ENCODE assay signal across 8 cellular contexts in genomic region chr5:71454913-71455312, GRCh38. TPM values are rescaled to one million over a fixed set of nuclear protein-coding genes. Genes with fewer than 3 reads are reported as not detected.
DNase-seq lines count a peak whose midpoint lies in the region; ATAC-seq and TF ChIP-seq lines count a peak whose summit lies in the region.

No MANE protein-coding gene starts in this region.

- H4K91ac ChIP-seq in H9 (ENCODE audit: insufficient read length, low read depth, low read length), result no peak overlapping the region

- H3K18ac ChIP-seq in H9 (ENCODE audit: insufficient read length, low read depth, low read length), result peak overlapping the region; percentile 81

- peaks cover 12 to 16% (median 16%) of the 10 kb centered on the region in 3 experiments; a peak in 6 of 7 replicates for H3K36me3 Mint-ChIP-seq in H9 (ENCODE audit: insufficient read depth in 1 of 3, low read depth in 3 of 3)
- peaks cover 22% of the 10 kb centered on the region for H3K36me3 Mint-ChIP-seq in activated B cell treated with CpG ODN at 0.5 μM for 24 hours (ENCODE audit: low read depth)

- no peak overlapping the region for H2AFZ ChIP-seq in H9 (ENCODE audit: low read length)

- no peak overlapping the region for H3K23ac ChIP-seq in H9 (ENCODE audit: insufficient read length, low read depth, low read length)

- H3K4me3 ChIP-seq in right cardiac atrium (ENCODE audit: low read length) (peak overlapping the region; percentile 83), spleen (peak overlapping the region; percentile 92 to 99 (median 96))

- H3K4me2 ChIP-seq in H9 (ENCODE audit: insufficient read depth, insufficient read length, low read length), result peak overlapping the region; percentile 58

- TF ChIP-seq CTCF in H9 (conservative IDR thresholded peaks at IDR 0.05), result no peak
- TF ChIP-seq CTCF in activated B cell treated with CpG ODN at 0.5 μM for 24 hours (IDR thresholded peaks at IDR 0.05), result no peak
- TF ChIP-seq CTCF in spleen (IDR thresholded peaks at IDR 0.05 in 8 of 11, conservative IDR thresholded peaks at IDR 0.05 in 3 of 11), result no peak

- H3K27ac ChIP-seq in H9 (ENCODE audit: insufficient read length, low read depth, low read length) (no peak overlapping the region), right cardiac atrium (ENCODE audit: low read length) (no peak overlapping the region), spleen (peak overlapping the region in 6 of 8 donors; percentile 88 to 96 (median 95))

- H3K4me3 Mint-ChIP-seq in H9 (peak overlapping the region; percentile 98 to 100), activated B cell treated with CpG ODN at 0.5 μM for 24 hours (peak overlapping the region; percentile 97)

- DNase-seq in H9 (no peak), activated B cell treated with CpG ODN at 0.5 μM for 24 hours (no peak), right cardiac atrium (peak in 2 of 3 donors; percentile 16 to 54), spleen (peak; percentile 82), COLO829 (ENCODE audit: low spot score) (no peak), SIG-M5 (lab: John Stamatoyannopoulos, UW) (no peak), Ammon's horn (ENCODE audit: low spot score) (no peak)

- H3K27me3 ChIP-seq in H9 (ENCODE audit: insufficient read depth, low read length) (no peaks in the 10 kb centered on the region), right cardiac atrium (ENCODE audit: control insufficient read depth, insufficient read depth) (no peaks in the 10 kb centered on the region), spleen (replicated peaks in 1 of 7) (peaks cover 0 to 27% (median 4%) of the 10 kb centered on the region in 7 donors)

- H4K5ac ChIP-seq in H9 (ENCODE audit: insufficient read length, low read depth, low read length), result no peak overlapping the region

- H3K4me1 Mint-ChIP-seq in H9 (peaks cover 11 to 12% of the 10 kb centered on the region in 2 experiments), activated B cell treated with CpG ODN at 0.5 μM for 24 hours (peaks cover 23% of the 10 kb centered on the region)

- CTCF ChIA-PET in activated B cell treated with CpG ODN at 0.5 μM for 24 hours (lab: Charles Lee), result no interaction called here

- POLR2A ChIA-PET in activated B cell treated with CpG ODN at 0.5 μM for 24 hours (lab: Charles Lee), result interaction anchor here (1.4 kb wide), 1 partner anchor 132 kb away, joined by 11 read pairs; the partner anchor contains the start of gene MCCC2

- no peaks in the 10 kb centered on the region for H3K23me2 ChIP-seq in H9 (ENCODE audit: insufficient read length, low read depth, low read length, poor library complexity, severe bottlenecking)

- peak overlapping the region; percentile 50; the same call in 1 of the 2 replicates for H3K14ac ChIP-seq in H9 (ENCODE audit: insufficient read depth, low read length)

- peaks cover 0 to 16% (median 13%) of the 10 kb centered on the region in 6 donors for H3K36me3 ChIP-seq in spleen

- no peak overlapping the region for H2BK120ac ChIP-seq in H9 (ENCODE audit: low read depth, low read length, poor library complexity, severe bottlenecking)

- no peak overlapping the region for H2BK5ac ChIP-seq in H9 (ENCODE audit: insufficient read length, low read length)

- H3K27ac Mint-ChIP-seq in H9, result peak overlapping the region; percentile 96 to 99 (median 98)
- H3K27ac Mint-ChIP-seq in activated B cell treated with CpG ODN at 0.5 μM for 24 hours, result peak overlapping the region; percentile 97

- H2BK15ac ChIP-seq in H9 (ENCODE audit: low read depth, low read length), result no peak overlapping the region

- H3K9me3 ChIP-seq in H9 (ENCODE audit: control insufficient read depth, low read depth, low read length) (no peaks in the 10 kb centered on the region), right cardiac atrium (ENCODE audit: control insufficient read depth, low read length) (no peaks in the 10 kb centered on the region), spleen (no peaks in the 10 kb centered on the region)

- H3K4me1 ChIP-seq in H9 (ENCODE audit: insufficient read depth, low read length) (no peaks in the 10 kb centered on the region), right cardiac atrium (ENCODE audit: control insufficient read depth, insufficient read depth, low read length) (peaks cover 2% of the 10 kb centered on the region), spleen (peaks cover 13 to 37% (median 24%) of the 10 kb centered on the region in 6 donors)

- peaks cover 10% of the 10 kb centered on the region; the same call in 1 of the 2 replicates for H3K79me2 ChIP-seq in H9 (ENCODE audit: insufficient read depth, low read length)

- H4K8ac ChIP-seq in H9 (replicated peaks; ENCODE audit: insufficient read length, low read depth, low read length), result no peak overlapping the region

- no peak overlapping the region for H3K56ac ChIP-seq in H9 (ENCODE audit: insufficient read length, low read depth, low read length)

- no peak overlapping the region for H3T11ph ChIP-seq in H9 (ENCODE audit: low read length)

- H3K27me3 Mint-ChIP-seq in H9 (ENCODE audit: low read depth) (peaks cover 2% of the 10 kb centered on the region; the same call in 1 of the 2 replicates), activated B cell treated with CpG ODN at 0.5 μM for 24 hours (peaks cover 11% of the 10 kb centered on the region)

- H3K4ac ChIP-seq in H9 (ENCODE audit: low read depth, low read length), result no peak overlapping the region

- H2AK5ac ChIP-seq in H9 (ENCODE audit: insufficient read length, low read length), result no peak overlapping the region

- TF ChIP-seq POLR2A in spleen (IDR thresholded peaks at IDR 0.05), result no peak

- no peaks in the 10 kb centered on the region for H4K20me1 ChIP-seq in H9 (ENCODE audit: control insufficient read depth, insufficient read depth, insufficient read length)

- H2BK12ac ChIP-seq in H9 (ENCODE audit: insufficient read length, low read depth, low read length), result no peak overlapping the region

- no peak overlapping the region for H2BK20ac ChIP-seq in H9 (ENCODE audit: low read depth, low read length, poor library complexity, severe bottlenecking)

- no CpG with 5 or more reads among the region's 19 CpGs for WGBS in H9 (ENCODE audit: extremely low coverage, insufficient read length, low lambda C conversion rate)
- whole genome bisulfite sequencing in right cardiac atrium, result 65% methylated on average over 19 of the region's 19 CpGs
- 69 to 75% (median 70%) methylated on average over 19 of the region's 19 CpGs for WGBS in spleen, 5 donors

- H3K79me1 ChIP-seq in H9 (ENCODE audit: insufficient read depth, low read depth, low read length, poor library complexity, severe bottlenecking), result peaks cover 3% of the 10 kb centered on the region

- intact Hi-C loops in activated B cell treated with CpG ODN at 0.5 μM for 24 hours (cut with micrococcal nuclease) (loop anchor here (5.0 kb wide), 3 partner anchors 852 to 1502 kb away; partner anchors contain the start of genes FCHO2, MRPS27 and PTCD2), right cardiac atrium (cut with DNase I) (no loop called here), spleen (cut with DNase I; ENCODE audit: low total_unique reads) (no loop called here)

- H3K9ac ChIP-seq in H9 (ENCODE audit: extremely low read depth, insufficient read length, low read length), result no peak overlapping the region

- H3K9me3 Mint-ChIP-seq in H9 (no peaks in the 10 kb centered on the region; a peak in 1 of 5 replicates), activated B cell treated with CpG ODN at 0.5 μM for 24 hours (no peaks in the 10 kb centered on the region)

- ATAC-seq in activated B cell treated with CpG ODN at 0.5 μM for 24 hours (ENCODE audit: low read depth), result no peak
- ATAC-seq in right cardiac atrium, result peak in 1 of 2 donors; percentile 4
- ATAC-seq in GM19397 (IDR thresholded peaks at IDR 0.05; ENCODE audit: unreplicated experiment), result no peak

RNA-seq across cellular contexts. Expression of gene BDP1, which starts 0.5 kb away (rescaled TPM):
- 29.2 and 31.5 TPM in 2 replicates for total RNA-seq in H9 (2021)
- 46.2 and 50.4 TPM in 2 replicates for total RNA-seq in activated B cell treated with CpG ODN at 0.5 μM for 24 hours
- total RNA-seq in right cardiac atrium, result 10 to 100 TPM; 13.5 to 18.0 (median 15.0) TPM
- polyA plus RNA-seq in right cardiac atrium, result 9.2 TPM
- 10 to 100 TPM; 27.7 to 49.9 (median 35.0) TPM for total RNA-seq in spleen
- 10 to 100 TPM in 2 of 3 donors, 1 to 10 TPM in 1; 9.0 to 11.9 (median 10.2) TPM for polyA plus RNA-seq in spleen

Comparison
In these comparisons a context has a peak if more than half of its experiments do, and no peak if none do; other contexts are left out.
1. DNase-seq: peak in right cardiac atrium (2 of 3) and spleen (single experiment); none in H9 (single experiment), activated B cell treated with CpG ODN at 0.5 μM for 24 hours (single experiment), COLO829 (single experiment), SIG-M5 (single experiment) and Ammon's horn (single experiment).
2. H3K27ac ChIP-seq: peak in spleen (6 of 8); none in H9 (single experiment) and right cardiac atrium (single experiment).